Comparison of ENCODE assay signal across 16 cellular contexts in the genomic region with DNA sequence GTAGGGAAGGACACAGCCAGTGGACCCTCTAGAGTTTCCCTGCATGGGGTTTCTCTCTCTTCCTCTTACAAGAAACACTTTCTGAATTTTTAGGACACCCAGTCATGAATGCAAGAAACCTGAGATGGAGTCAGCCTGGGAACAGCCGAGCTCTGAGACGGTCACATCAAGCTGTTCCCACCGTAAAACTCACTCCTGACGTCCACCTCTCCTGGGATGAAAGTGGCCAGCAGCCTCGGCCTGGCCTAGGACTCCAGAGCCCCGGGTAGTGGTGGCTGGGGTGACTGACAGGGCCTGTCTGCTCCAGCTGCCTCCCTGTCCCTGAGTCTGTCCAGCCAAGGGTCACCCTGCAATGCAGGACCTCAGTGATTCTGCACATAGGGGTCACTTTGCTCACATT.
"Had no signal": no experiment of that assay in that cellular context is flagged by ENCODE, and none has a peak within 500 bp of the region (broad histone marks: within the 10 kb centered on the region; RNA-seq: fewer than 3 reads in every experiment).

No MANE protein-coding gene starts in this region.

- DNase-seq: activated CD4-positive, alpha-beta T cell treated with anti-CD3 and anti-CD28 coated beads, Interleukin-2, amount 50 U/mL, for 4 hours; activated T-cell treated with anti-CD3 and anti-CD28 coated beads, Interleukin-2, amount 50 U/mL, for 1 hour; adrenal gland; naive thymus-derived CD4-positive, alpha-beta T cell; nucleus accumbens; right cardiac atrium; spleen; upper lobe of right lung had no signal

- H3K27me3 ChIP-seq: adrenal gland, cardiac muscle cell, upper lobe of right lung had no signal

- H3K36me3 Mint-ChIP-seq: activated naive CD4-positive, alpha-beta T cell treated with anti-CD3 and anti-CD28 coated beads, Interleukin-2, amount 50 U/mL, for 24 hours; naive thymus-derived CD4-positive, alpha-beta T cell had no signal

- ATAC-seq: activated CD4-positive, CD25-positive, alpha-beta regulatory T cell treated with anti-CD3 and anti-CD28 coated beads, Interleukin-2, amount 50 U/mL, for 24 hours; left lobe of liver; naive thymus-derived CD4-positive, alpha-beta T cell; right cardiac atrium; upper lobe of right lung had no signal

- H3K27ac Mint-ChIP-seq: activated naive CD4-positive, alpha-beta T cell treated with anti-CD3 and anti-CD28 coated beads, Interleukin-2, amount 50 U/mL, for 24 hours; naive thymus-derived CD4-positive, alpha-beta T cell; stimulated activated naive CD8-positive, alpha-beta T cell treated with anti-CD3 and anti-CD28 coated beads, Interleukin-15, Interleukin-2, amounts not matched to agents 100 ng/mL and 50 ng/mL, for 24 hours; T-helper 2 cell treated with Interferon-gamma antibody and Interleukin-4, amounts not matched to agents 5 μg/mL and 100 μg/mL, for 36 hours had no signal

- H3K9me3 Mint-ChIP-seq: activated naive CD4-positive, alpha-beta T cell treated with anti-CD3 and anti-CD28 coated beads, Interleukin-2, amount 50 U/mL, for 24 hours; T-helper 2 cell treated with Interferon-gamma antibody and Interleukin-4, amounts not matched to agents 5 μg/mL and 100 μg/mL, for 36 hours had no signal

- H3K27me3 Mint-ChIP-seq: activated naive CD4-positive, alpha-beta T cell treated with anti-CD3 and anti-CD28 coated beads, Interleukin-2, amount 50 U/mL, for 24 hours; stimulated activated naive CD8-positive, alpha-beta T cell treated with anti-CD3 and anti-CD28 coated beads, Interleukin-15, Interleukin-2, amounts not matched to agents 100 ng/mL and 50 ng/mL, for 24 hours had no signal

- H3K9me3 ChIP-seq: adrenal gland, esophagus muscularis mucosa, prostate gland, upper lobe of right lung had no signal

- H3K36me3 ChIP-seq: adrenal gland, cardiac muscle cell, esophagus muscularis mucosa, prostate gland, spleen, upper lobe of right lung had no signal

- H3K4me1 ChIP-seq: adrenal gland, esophagus muscularis mucosa, prostate gland, spleen, upper lobe of right lung had no signal

- H3K4me3 Mint-ChIP-seq: activated naive CD4-positive, alpha-beta T cell treated with anti-CD3 and anti-CD28 coated beads, Interleukin-2, amount 50 U/mL, for 24 hours; naive thymus-derived CD4-positive, alpha-beta T cell; stimulated activated naive CD8-positive, alpha-beta T cell treated with anti-CD3 and anti-CD28 coated beads, Interleukin-15, Interleukin-2, amounts not matched to agents 100 ng/mL and 50 ng/mL, for 24 hours; T-helper 2 cell treated with Interferon-gamma antibody and Interleukin-4, amounts not matched to agents 5 μg/mL and 100 μg/mL, for 36 hours had no signal

- H3K4me3 ChIP-seq: adrenal gland, cardiac muscle cell, esophagus muscularis mucosa, prostate gland, spleen, upper lobe of right lung had no signal

- H3K27ac ChIP-seq: adrenal gland, cardiac muscle cell, esophagus muscularis mucosa, prostate gland, spleen, upper lobe of right lung had no signal
